9 cellular contexts compared by ENCODE assay signal in the genomic region with DNA sequence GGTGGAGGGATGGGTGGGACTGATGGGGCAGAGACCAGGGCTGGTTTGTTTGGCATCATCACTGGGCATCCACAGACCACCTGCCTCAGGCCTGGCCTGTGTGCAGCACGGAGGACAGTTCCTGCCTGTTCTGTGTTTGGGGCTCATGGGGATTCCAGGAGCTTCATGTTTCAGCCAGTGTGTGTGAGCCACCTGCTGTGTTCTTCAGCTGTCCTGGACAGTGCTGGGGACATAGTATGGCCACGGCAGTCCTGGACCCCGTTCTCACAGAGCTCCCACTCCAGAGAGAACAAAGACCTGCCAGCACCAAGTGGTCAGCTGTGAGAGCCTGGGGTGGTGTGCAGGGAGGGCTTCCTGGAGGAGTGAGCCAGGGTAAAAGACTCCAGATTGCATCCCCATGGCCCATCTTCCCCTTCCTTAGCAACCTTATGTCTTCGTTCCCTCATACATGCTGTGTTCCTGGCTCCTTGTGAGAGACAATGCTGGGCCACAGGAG. TPM values are rescaled to one million over a fixed set of nuclear protein-coding genes. Genes with fewer than 3 reads are reported as not detected.
DNase-seq lines count a peak whose midpoint lies in the region; ATAC-seq and TF ChIP-seq lines count a peak whose summit lies in the region.
"Had no signal": no experiment of that assay in that cellular context is flagged by ENCODE, and none has a peak within 500 bp of the region (broad histone marks: within the 10 kb centered on the region; RNA-seq: fewer than 3 reads in every experiment).

No MANE protein-coding gene starts in this region.

- no peak overlapping the region for H3K4me2 ChIP-seq in PC-3 (ENCODE audit: low read length)

- DNase-seq in natural killer cell treated with Interleukin-12 subunit alpha and Interleukin-12 subunit beta and Interleukin-15 and Interleukin-18, amount 100 ng/mL, for 72 hours (ENCODE audit: low spot score) = peak; percentile 54
- no peak for DNase-seq in mesenteric fat pad (ENCODE audit: low spot score)
- DNase-seq in PC-3 = no peak
- DNase-seq: SIG-M5 had no signal

- no peaks in the 10 kb centered on the region for H3F3A ChIP-seq in PC-3 (ENCODE audit: low read length, unreplicated experiment)

- 0 out of 2 replicates have a peak, but pooled peaks cover 4% of the 10 kb centered on the region for H3K36me3 ChIP-seq in ACC112 (ENCODE audit: insufficient read depth, low read length)
- peaks cover 58% of the 10 kb centered on the region for H3K36me3 ChIP-seq in KOPT-K1 (ENCODE audit: insufficient read depth, low read length)
- peaks cover 22% of the 10 kb centered on the region; the same call in 1 of the 2 replicates for H3K36me3 ChIP-seq in PC-3 (ENCODE audit: low read depth, low read length)

- peak in 1 of 2 donors; percentile 3 for ATAC-seq in natural killer cell treated with Interleukin-12 subunit alpha and Interleukin-12 subunit beta and Interleukin-15 and Interleukin-18, amount 100 ng/mL, for 72 hours
- ATAC-seq in PC-3 (no peak), HG03442 (IDR thresholded peaks at IDR 0.05; ENCODE audit: unreplicated experiment) (no peak), HG03439 (IDR thresholded peaks at IDR 0.05; ENCODE audit: unreplicated experiment) (no peak)

- H3K27ac ChIP-seq in ACC112 (ENCODE audit: low read depth, low read length) (peak overlapping the region; percentile 78), KOPT-K1 (ENCODE audit: low read depth, low read length, poor library complexity, severe bottlenecking) (peak overlapping the region; percentile 98), cingulate gyrus (ENCODE audit: low read depth, low read length) (peak overlapping the region; percentile 93), PC-3 (ENCODE audit: low read length) (no peak overlapping the region)

- H3K9me2 ChIP-seq in PC-3 (replicated peaks; ENCODE audit: low read length) = no peaks in the 10 kb centered on the region

- peaks cover 14% of the 10 kb centered on the region for H3K4me1 ChIP-seq in ACC112 (ENCODE audit: control insufficient read depth, insufficient read depth, low read length, unreplicated experiment)
- peaks cover 10% of the 10 kb centered on the region; the same call in 1 of the 2 replicates for H3K4me1 ChIP-seq in PC-3 (ENCODE audit: insufficient read depth, low read length)

- H3K79me2 ChIP-seq in ACC112 (ENCODE audit: control insufficient read depth, insufficient read depth, low read length, unreplicated experiment) (peaks cover 8% of the 10 kb centered on the region), PC-3 (ENCODE audit: low read length) (peaks cover 26% of the 10 kb centered on the region)

- POLR2A ChIA-PET in PC-3 (lab: Charles Lee; ENCODE audit: unreplicated experiment) = no interaction called here

- H2AFZ ChIP-seq in ACC112 (ENCODE audit: low read length, unreplicated experiment) (no peak overlapping the region), PC-3 (ENCODE audit: low read length) (no peak overlapping the region)

- no peaks in the 10 kb centered on the region for H4K20me1 ChIP-seq in PC-3 (ENCODE audit: low read length)

- H3K9me3 Mint-ChIP-seq in natural killer cell treated with Interleukin-12 subunit alpha and Interleukin-12 subunit beta and Interleukin-15 and Interleukin-18, amount 100 ng/mL, for 72 hours = no peaks in the 10 kb centered on the region

- intact Hi-C loops in PC-3 (cut with micrococcal nuclease) = loop anchor here (2.0 kb wide), 1 partner anchor 103 kb away; no protein-coding TSS in a partner anchor

- H3K27me3 ChIP-seq in ACC112 (ENCODE audit: insufficient read depth, low read length) (no peaks in the 10 kb centered on the region), PC-3 (ENCODE audit: low read length) (no peaks in the 10 kb centered on the region)

- BruUV-seq in PC-3 (replicated peaks; lab: Mats Ljungman, UMichigan) = no TSS peak

- peaks cover 22% of the 10 kb centered on the region for H3K36me3 Mint-ChIP-seq in natural killer cell treated with Interleukin-12 subunit alpha and Interleukin-12 subunit beta and Interleukin-15 and Interleukin-18, amount 100 ng/mL, for 72 hours

- H3K4me3 ChIP-seq in ACC112 (ENCODE audit: low read depth, low read length) (no peak overlapping the region), PC-3 (ENCODE audit: low read length) (no peak overlapping the region)

- H3K27ac Mint-ChIP-seq in natural killer cell treated with Interleukin-12 subunit alpha and Interleukin-12 subunit beta and Interleukin-15 and Interleukin-18, amount 100 ng/mL, for 72 hours = peak overlapping the region; percentile 87 to 98

- H3K9me3 ChIP-seq in KOPT-K1 (ENCODE audit: insufficient read depth, low read length, poor library complexity, severe bottlenecking) (no peaks in the 10 kb centered on the region), PC-3 (ENCODE audit: low read length) (no peaks in the 10 kb centered on the region)

- peaks cover 68 to 85% of the 10 kb centered on the region in 2 donors for H3K4me1 Mint-ChIP-seq in natural killer cell treated with Interleukin-12 subunit alpha and Interleukin-12 subunit beta and Interleukin-15 and Interleukin-18, amount 100 ng/mL, for 72 hours (ENCODE audit: low read depth in 2 of 2)

- CTCF ChIA-PET in PC-3 (lab: Charles Lee) = no interaction called here

- TF ChIP-seq CTCF in PC-3 (conservative IDR thresholded peaks at IDR 0.05; ENCODE audit: low read depth, low read length) = no peak

- H3K27me3 Mint-ChIP-seq in natural killer cell treated with Interleukin-12 subunit alpha and Interleukin-12 subunit beta and Interleukin-15 and Interleukin-18, amount 100 ng/mL, for 72 hours = no peaks in the 10 kb centered on the region

- H3K4me3 Mint-ChIP-seq in natural killer cell treated with Interleukin-12 subunit alpha and Interleukin-12 subunit beta and Interleukin-15 and Interleukin-18, amount 100 ng/mL, for 72 hours = peak overlapping the region; percentile 100

- no peak overlapping the region for H3K9ac ChIP-seq in PC-3 (ENCODE audit: low read length)

RNA-seq across cellular contexts. Expression of gene CCDC97, which starts 2.0 kb away (rescaled TPM):
- 10 to 100 TPM; 52.5 to 56.2 TPM for total RNA-seq in natural killer cell treated with Interleukin-12 subunit alpha and Interleukin-12 subunit beta and Interleukin-15 and Interleukin-18, amount 100 ng/mL, for 72 hours
- total RNA-seq in mesenteric fat pad (20.5 TPM), PC-3 (2014; rRNA removed) (18.3 and 18.4 TPM in 2 replicates)

RNA-seq across cellular contexts. Expression of gene HNRNPUL1, which starts 43.8 kb away (rescaled TPM):
- 100 to 1,000 TPM; 248 to 319 TPM for total RNA-seq in natural killer cell treated with Interleukin-12 subunit alpha and Interleukin-12 subunit beta and Interleukin-15 and Interleukin-18, amount 100 ng/mL, for 72 hours
- 143 TPM for total RNA-seq in mesenteric fat pad
- total RNA-seq in PC-3 (2014; rRNA removed) = 158 and 198 TPM in 2 replicates

RNA-seq across cellular contexts. Expression of gene TGFB1, which starts 45.7 kb away (rescaled TPM):
- total RNA-seq in natural killer cell treated with Interleukin-12 subunit alpha and Interleukin-12 subunit beta and Interleukin-15 and Interleukin-18, amount 100 ng/mL, for 72 hours = 100 to 1,000 TPM; 108 to 131 TPM
- total RNA-seq in mesenteric fat pad (54.3 TPM), PC-3 (2014; rRNA removed) (16.4 and 23.4 TPM in 2 replicates)

RNA-seq across cellular contexts. Expression of gene B9D2, which starts 55.9 kb away (rescaled TPM):
- 1 to 10 TPM; 4.9 to 9.3 TPM for total RNA-seq in natural killer cell treated with Interleukin-12 subunit alpha and Interleukin-12 subunit beta and Interleukin-15 and Interleukin-18, amount 100 ng/mL, for 72 hours
- 3.5 TPM for total RNA-seq in mesenteric fat pad
- total RNA-seq in PC-3 (2014; rRNA removed) = 3.8 and 4.4 TPM in 2 replicates
